Comparison of ENCODE assay signal across 18 cellular contexts in genomic region chr1:6271001-6271400, GRCh38. TPM values are rescaled to one million over a fixed set of nuclear protein-coding genes. Genes with fewer than 3 reads are reported as not detected.
DNase-seq lines count a peak whose midpoint lies in the region; ATAC-seq and TF ChIP-seq lines count a peak whose summit lies in the region.
"Had no signal": no experiment of that assay in that cellular context is flagged by ENCODE, and none has a peak within 500 bp of the region (broad histone marks: within the 10 kb centered on the region; RNA-seq: fewer than 3 reads in every experiment).

No MANE protein-coding gene starts in this region.

- TF ChIP-seq CTCF in brain (conservative IDR thresholded peaks at IDR 0.05), result no peak
- no peak for TF ChIP-seq CTCF in nephron (IDR thresholded peaks at IDR 0.05; ENCODE audit: unreplicated experiment in 3 of 3)

- DNase-seq in NCI-H748 (lab: John Stamatoyannopoulos, UW; ENCODE audit: unreplicated experiment) (peak; percentile 52), NCI-H748 treated with DMSO at 0.1 percent for 48 hours (lab: John Stamatoyannopoulos, UW) (no peak)
- no peak for DNase-seq in activated CD8-positive, alpha-beta memory T cell treated with anti-CD3 and anti-CD28 coated beads, Interleukin-2, amount 10 ng/mL, durations not matched to agents 7 days and 5 days
- DNase-seq: AML-193; CD4-positive, alpha-beta memory T cell; KBM-7; NCI-H1105 treated with DMSO at 0.1 percent for 48 hours; NCI-H2227 treated with DMSO at 0.1 percent for 48 hours; PC-3 had no signal

- CTCF ChIA-PET in activated CD8-positive, alpha-beta memory T cell treated with anti-CD3 and anti-CD28 coated beads, Interleukin-2, amount 10 ng/mL, durations not matched to agents 7 days and 5 days (lab: Charles Lee), result no interaction called here

- H3K9me3 Mint-ChIP-seq in brain (peaks cover 0 to 2% (median 0%) of the 10 kb centered on the region in 5 experiments), nephron (no peaks in the 10 kb centered on the region)
- H3K9me3 Mint-ChIP-seq in activated CD8-positive, alpha-beta memory T cell treated with anti-CD3 and anti-CD28 coated beads, Interleukin-2, amount 10 ng/mL, durations not matched to agents 7 days and 5 days (ENCODE audit: low read depth), result no peaks in the 10 kb centered on the region

- H3K27ac Mint-ChIP-seq in brain, result peak overlapping the region; percentile 74 to 99 (median 95)
- H3K27ac Mint-ChIP-seq in nephron, result peak overlapping the region; percentile 92 to 95 (median 93)
- no peak overlapping the region for H3K27ac Mint-ChIP-seq in activated CD8-positive, alpha-beta memory T cell treated with anti-CD3 and anti-CD28 coated beads, Interleukin-2, amount 10 ng/mL, durations not matched to agents 7 days and 5 days
- H3K27ac Mint-ChIP-seq: CD4-positive, alpha-beta memory T cell had no signal

- ATAC-seq in GM19397 (IDR thresholded peaks at IDR 0.05; ENCODE audit: unreplicated experiment), result no peak
- no peak for ATAC-seq in GM21825 (IDR thresholded peaks at IDR 0.05; ENCODE audit: unreplicated experiment)
- no peak for ATAC-seq in activated CD8-positive, alpha-beta memory T cell treated with anti-CD3 and anti-CD28 coated beads, Interleukin-2, amount 10 ng/mL, durations not matched to agents 7 days and 5 days
- ATAC-seq: A549, PC-3 had no signal

- H3K4me1 Mint-ChIP-seq in brain, result peaks cover 100% of the 10 kb centered on the region
- peaks cover 79% of the 10 kb centered on the region for H3K4me1 Mint-ChIP-seq in nephron
- no peaks in the 10 kb centered on the region for H3K4me1 Mint-ChIP-seq in activated CD8-positive, alpha-beta memory T cell treated with anti-CD3 and anti-CD28 coated beads, Interleukin-2, amount 10 ng/mL, durations not matched to agents 7 days and 5 days
- H3K4me1 Mint-ChIP-seq: CD4-positive, alpha-beta memory T cell had no signal

- peaks cover 5% of the 10 kb centered on the region for H3K27me3 Mint-ChIP-seq in brain
- H3K27me3 Mint-ChIP-seq in nephron (ENCODE audit: low read depth), result peaks cover 5% of the 10 kb centered on the region
- H3K27me3 Mint-ChIP-seq in activated CD8-positive, alpha-beta memory T cell treated with anti-CD3 and anti-CD28 coated beads, Interleukin-2, amount 10 ng/mL, durations not matched to agents 7 days and 5 days, result no peaks in the 10 kb centered on the region
- H3K27me3 Mint-ChIP-seq: CD4-positive, alpha-beta memory T cell had no signal

- H3K4me3 Mint-ChIP-seq in brain (peak overlapping the region in 4 of 5 experiments; percentile 29 to 47 (median 41)), nephron (peak overlapping the region in 2 of 3 experiments; percentile 36 to 53)
- no peak overlapping the region for H3K4me3 Mint-ChIP-seq in activated CD8-positive, alpha-beta memory T cell treated with anti-CD3 and anti-CD28 coated beads, Interleukin-2, amount 10 ng/mL, durations not matched to agents 7 days and 5 days
- H3K4me3 Mint-ChIP-seq: CD4-positive, alpha-beta memory T cell had no signal

- H3K36me3 Mint-ChIP-seq in brain (no peaks in the 10 kb centered on the region), nephron (ENCODE audit: low read depth) (no peaks in the 10 kb centered on the region)
- H3K36me3 Mint-ChIP-seq in activated CD8-positive, alpha-beta memory T cell treated with anti-CD3 and anti-CD28 coated beads, Interleukin-2, amount 10 ng/mL, durations not matched to agents 7 days and 5 days, result no peaks in the 10 kb centered on the region
- H3K36me3 Mint-ChIP-seq: CD4-positive, alpha-beta memory T cell had no signal

RNA-seq across cellular contexts. Expression of gene GPR153, which starts 10.1 kb away (rescaled TPM):
- 4.4 TPM for polyA plus RNA-seq in brain (ENCODE audit: insufficient read depth, low read depth, low replicate concordance)
- 1 to 10 TPM; 1.1 to 1.2 TPM for total RNA-seq in activated CD8-positive, alpha-beta memory T cell treated with anti-CD3 and anti-CD28 coated beads, Interleukin-2, amount 10 ng/mL, durations not matched to agents 7 days and 5 days
- polyA plus RNA-seq: CD4-positive, alpha-beta memory T cell had no signal

RNA-seq across cellular contexts. Expression of gene HES3, which starts 27.0 kb away (rescaled TPM):
- not detected for polyA plus RNA-seq in brain (ENCODE audit: insufficient read depth, low read depth, low replicate concordance)
- total RNA-seq in activated CD8-positive, alpha-beta memory T cell treated with anti-CD3 and anti-CD28 coated beads, Interleukin-2, amount 10 ng/mL, durations not matched to agents 7 days and 5 days, result not detected
- total RNA-seq: CD4-positive, alpha-beta memory T cell; Daoy; H4; MCF 10A; PC-3 had no signal
- polyA plus RNA-seq: A549; CD4-positive, alpha-beta memory T cell; SK-N-SH had no signal

RNA-seq across cellular contexts. Expression of gene ICMT, which starts 35.2 kb away (rescaled TPM):
- polyA plus RNA-seq in brain (ENCODE audit: insufficient read depth, low read depth, low replicate concordance), result 68.0 TPM
- 10 to 100 TPM; 59.1 to 72.8 TPM for total RNA-seq in activated CD8-positive, alpha-beta memory T cell treated with anti-CD3 and anti-CD28 coated beads, Interleukin-2, amount 10 ng/mL, durations not matched to agents 7 days and 5 days
